9 cellular contexts compared by ENCODE assay signal in genomic region chr10:110081914-110082313, GRCh38.
DNase-seq lines count a peak whose midpoint lies in the region; ATAC-seq, FAIRE-seq and TF ChIP-seq lines count a peak whose summit lies in the region.
"Had no signal": no experiment of that assay in that cellular context is flagged by ENCODE, and none has a peak within 500 bp of the region (broad histone marks: within the 10 kb centered on the region; RNA-seq: fewer than 3 reads in every experiment).

No MANE protein-coding gene starts in this region.

- DNase-seq in DMS153 treated with DMSO at 0.1 percent for 48 hours (lab: John Stamatoyannopoulos, UW; ENCODE audit: unreplicated experiment) (peak; percentile 35), NCI-H146 (lab: John Stamatoyannopoulos, UW) (peak; percentile 44), bronchial epithelial cell (ENCODE audit: low read depth) (peak; percentile 91), memory B cell (ENCODE audit: low spot score in 2 of 2) (no peak)
- no peak for DNase-seq in stimulated activated naive CD4-positive, alpha-beta T cell treated with Interleukin-2 at 50 U/mL for 16 hours (lab: John Stamatoyannopoulos, UW)

- H3K4me1 Mint-ChIP-seq in memory B cell, result peaks cover 46% of the 10 kb centered on the region

- H3K27me3 Mint-ChIP-seq in memory B cell, result no peaks in the 10 kb centered on the region

- no peak overlapping the region for H3K4me3 Mint-ChIP-seq in memory B cell

- peaks cover 18% of the 10 kb centered on the region for H3K36me3 Mint-ChIP-seq in memory B cell

- no peaks in the 10 kb centered on the region for H3K36me3 ChIP-seq in bronchial epithelial cell (ENCODE audit: control insufficient read depth, insufficient read depth, low read length)
- H3K36me3 ChIP-seq: tibial artery had no signal

- no peak for FAIRE-seq in bronchial epithelial cell (lab: Jason Lieb, UNC)

- peaks cover 2% of the 10 kb centered on the region for H3K9me3 Mint-ChIP-seq in memory B cell

- no peak overlapping the region for H3K4me3 ChIP-seq in bronchial epithelial cell (ENCODE audit: low read depth, low read length)
- H3K4me3 ChIP-seq: tibial artery had no signal

- H3K27ac Mint-ChIP-seq in memory B cell, result peak overlapping the region; percentile 77

- ATAC-seq in memory B cell (ENCODE audit: low read depth) (no peak), HG02588 (IDR thresholded peaks at IDR 0.05; ENCODE audit: unreplicated experiment) (no peak), GM21737 (IDR thresholded peaks at IDR 0.05; ENCODE audit: unreplicated experiment) (no peak), GM21526 (IDR thresholded peaks at IDR 0.05; ENCODE audit: low FRiP score, unreplicated experiment) (no peak)

- no peaks in the 10 kb centered on the region for H3K27me3 ChIP-seq in bronchial epithelial cell (ENCODE audit: control insufficient read depth, insufficient read depth, low read length)
- H3K27me3 ChIP-seq: tibial artery had no signal

- no peak for TF ChIP-seq CTCF in bronchial epithelial cell (IDR thresholded peaks at IDR 0.05; ENCODE audit: insufficient read depth, low read length, severe bottlenecking)

Comparison
In these comparisons a context has a peak if more than half of its experiments do, and no peak if none do; other contexts are left out.
1. DNase-seq: peak in DMS153 treated with DMSO at 0.1 percent for 48 hours (single experiment), NCI-H146 (single experiment) and bronchial epithelial cell (single experiment); none in memory B cell (0 of 2) and stimulated activated naive CD4-positive, alpha-beta T cell treated with Interleukin-2 at 50 U/mL for 16 hours (single experiment).